7 cellular contexts compared by ENCODE assay signal in the genomic region with DNA sequence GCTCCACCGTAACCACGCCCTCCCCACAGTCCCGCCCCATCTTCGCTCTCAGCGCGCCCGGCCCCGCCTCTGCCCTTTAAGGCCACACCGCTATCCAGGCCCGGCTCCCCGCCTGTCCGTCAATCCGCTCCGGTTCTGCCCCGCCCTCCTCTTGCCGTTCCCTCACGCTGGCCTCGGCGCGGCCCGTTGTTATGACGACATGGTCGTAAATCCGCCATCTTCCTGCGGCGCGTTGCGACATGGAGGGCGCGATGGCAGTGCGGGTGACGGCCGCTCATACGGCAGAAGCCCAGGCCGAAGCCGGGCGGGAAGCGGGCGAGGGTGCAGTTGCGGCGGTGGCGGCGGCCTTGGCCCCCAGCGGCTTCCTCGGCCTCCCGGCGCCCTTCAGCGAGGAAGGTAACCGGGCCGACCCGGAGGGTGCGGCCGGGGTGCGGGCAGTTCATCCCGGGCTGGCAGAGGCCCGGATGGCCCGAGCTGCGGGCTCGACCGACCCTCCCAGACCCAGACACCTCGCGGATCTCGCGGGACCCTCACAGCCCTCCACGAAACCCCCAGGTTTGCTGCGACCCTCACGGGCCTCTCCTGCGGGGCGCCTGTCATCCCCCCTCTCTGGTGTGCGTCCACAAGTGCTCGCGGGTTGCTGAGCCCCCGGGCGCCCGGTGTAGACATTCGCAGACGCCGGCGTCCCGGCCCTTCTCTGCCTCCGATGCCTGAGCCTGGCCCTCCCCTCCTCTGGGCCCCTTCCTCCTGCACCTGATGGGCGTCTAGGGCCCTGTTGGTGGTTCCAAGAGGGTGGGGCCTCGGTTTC. TPM values are rescaled to one million over a fixed set of nuclear protein-coding genes. Genes with fewer than 3 reads are reported as not detected.
A peak's percentile ranks its signal among the peaks of the same experiment; 100 is the strongest.
DNase-seq lines count a peak whose midpoint lies in the region; ATAC-seq, FAIRE-seq and TF ChIP-seq lines count a peak whose summit lies in the region.

E4F1 (plus strand) TSS at position 217 of the 808 bp plus-strand sequence; CDS start at position 240, 23 bp downstream.

- H3K9me2 ChIP-seq in hepatocyte (replicated peaks; ENCODE audit: insufficient read depth), result no peaks in the 10 kb centered on the region

- H3K4me3 ChIP-seq in hepatocyte, result peak within 1 kb of the TSS; percentile 58

- H3K27ac ChIP-seq in hepatocyte, result peak within 1 kb of the TSS; percentile 80

- H3K4me2 ChIP-seq in hepatocyte, result peak within 1 kb of the TSS; percentile 90

- FAIRE-seq in GM18507 (lab: Jason Lieb, UNC), result peak; percentile 99

- no peak for TF ChIP-seq CTCF in hepatocyte (IDR thresholded peaks at IDR 0.05; ENCODE audit: poor library complexity)

- H3K9me3 ChIP-seq in hepatocyte (ENCODE audit: low read depth), result no peaks in the 10 kb centered on the region

- peaks cover 17% of the 10 kb centered on the region for H4K20me1 ChIP-seq in hepatocyte (ENCODE audit: insufficient read depth, poor library complexity, severe bottlenecking)

- ATAC-seq in HG02981 (IDR thresholded peaks at IDR 0.05; ENCODE audit: unreplicated experiment), result peak; percentile 95

- no peaks in the 10 kb centered on the region for H3K27me3 ChIP-seq in hepatocyte

- DNase-seq in GM18507 (ENCODE audit: extremely low spot score, insufficient read length, low read depth), result peak; percentile 100
- peak; percentile 89 for DNase-seq in NCI-H2029 treated with DMSO at 0.1 percent for 48 hours (lab: John Stamatoyannopoulos, UW)
- DNase-seq in T1000 (lab: John Stamatoyannopoulos, UW), result peak; percentile 98
- peak; percentile 100 for DNase-seq in astrocyte of the hippocampus (ENCODE audit: low read depth, low spot score)
- DNase-seq in hepatocyte (ENCODE audit: low spot score), result peak; percentile 100
- peak; percentile 96 for DNase-seq in retina

- WGBS in hepatocyte (ENCODE audit: low lambda C conversion rate, missing lambda C conversion rate), result under 1% methylated on average over 57 of the region's 83 CpGs

- no peaks in the 10 kb centered on the region for H3K36me3 ChIP-seq in hepatocyte (replicated peaks; ENCODE audit: insufficient read depth, low read depth)

- peaks cover 40% of the 10 kb centered on the region for H3K79me2 ChIP-seq in hepatocyte

- H2AFZ ChIP-seq in hepatocyte, result peak within 1 kb of the TSS; percentile 67

- peaks cover 13% of the 10 kb centered on the region for H3K4me1 ChIP-seq in hepatocyte (ENCODE audit: insufficient read depth)

RNA-seq across cellular contexts. Expression of gene E4F1, which starts in this region (rescaled TPM):
- 18.1 and 19.7 TPM in 2 replicates for total RNA-seq in hepatocyte
- 15.5 and 28.4 TPM in 2 replicates for polyA plus RNA-seq in hepatocyte

Comparison
In these comparisons a context has a peak if more than half of its experiments do, and no peak if none do; other contexts are left out.
1. Peak in every context shown above with its lines: DNase-seq, ATAC-seq, H3K4me3 ChIP-seq and H3K27ac ChIP-seq.